In genomic region chr11:73528420-73528819, GRCh38 we compare ENCODE assay signal across 9 cellular contexts.
DNase-seq lines count a peak whose midpoint lies in the region; ATAC-seq and TF ChIP-seq lines count a peak whose summit lies in the region.
"Had no signal": no experiment of that assay in that cellular context is flagged by ENCODE, and none has a peak within 500 bp of the region (broad histone marks: within the 10 kb centered on the region; RNA-seq: fewer than 3 reads in every experiment).

No MANE protein-coding gene starts in this region.

- no peak for DNase-seq in activated naive CD8-positive, alpha-beta T cell treated with anti-CD3 and anti-CD28 coated beads, Interleukin-2, amount 10 ng/mL, durations not matched to agents 7 days and 5 days
- no peak for DNase-seq in activated naive CD8-positive, alpha-beta T cell treated with anti-CD3 and anti-CD28 coated beads, Interleukin-2, amount 50 U/mL, for 24 hours
- DNase-seq in esophagus squamous epithelium (lab: John Stamatoyannopoulos, UW), result no peak
- no peak for DNase-seq in upper lobe of left lung
- no peak for DNase-seq in islet precursor cell
- no peak for DNase-seq in Karpas-422
- no peak for DNase-seq in COLO829 (ENCODE audit: low spot score)
- DNase-seq: NCI-H1105 treated with DMSO at 0.1 percent for 48 hours had no signal

- TF ChIP-seq CTCF in esophagus squamous epithelium (IDR thresholded peaks at IDR 0.05) (no peak), upper lobe of left lung (IDR thresholded peaks at IDR 0.05) (no peak)

- ATAC-seq in activated naive CD8-positive, alpha-beta T cell treated with anti-CD3 and anti-CD28 coated beads, Interleukin-2, amount 10 ng/mL, durations not matched to agents 7 days and 5 days (ENCODE audit: low read depth), result no peak
- no peak for ATAC-seq in activated naive CD8-positive, alpha-beta T cell treated with anti-CD3 and anti-CD28 coated beads, Interleukin-2, amount 50 U/mL, for 24 hours
- peak in 1 of 2 donors; percentile 40 for ATAC-seq in upper lobe of left lung (ENCODE audit: low FRiP score in 2 of 2)

- 23 to 49% methylated on average over 4 of the region's 4 CpGs for WGBS in esophagus squamous epithelium, 2 donors
- 17 to 21% methylated on average over 4 of the region's 4 CpGs for WGBS in upper lobe of left lung, 2 donors

- H3K27ac ChIP-seq in esophagus squamous epithelium, result peak overlapping the region in 2 of 4 donors; percentile 21 to 51
- H3K27ac ChIP-seq in muscle layer of duodenum (ENCODE audit: low read length), result peak overlapping the region; percentile 74
- peak overlapping the region in 3 of 4 donors; percentile 48 to 65 (median 58) for H3K27ac ChIP-seq in upper lobe of left lung
- H3K27ac ChIP-seq in Karpas-422 (ENCODE audit: low read length), result no peak overlapping the region

- H3K4me3 ChIP-seq in esophagus squamous epithelium, result peak overlapping the region; percentile 4 to 53 (median 24)
- peak overlapping the region; percentile 39 to 56 for H3K4me3 ChIP-seq in muscle layer of duodenum (ENCODE audit: low read depth in 1 of 2, low read length in 2 of 2)
- peak overlapping the region in 3 of 4 donors; percentile 13 to 35 (median 35) for H3K4me3 ChIP-seq in upper lobe of left lung
- no peak overlapping the region for H3K4me3 ChIP-seq in Karpas-422 (ENCODE audit: low read length)

- H3K9me3 ChIP-seq in esophagus squamous epithelium (no peaks in the 10 kb centered on the region), muscle layer of duodenum (ENCODE audit: control insufficient read depth in 1 of 2, low read length in 2 of 2) (no peaks in the 10 kb centered on the region), upper lobe of left lung (no peaks in the 10 kb centered on the region), Karpas-422 (ENCODE audit: low read length) (no peaks in the 10 kb centered on the region)

- TF ChIP-seq EP300 in upper lobe of left lung (IDR thresholded peaks at IDR 0.05), result no peak

- no peaks in the 10 kb centered on the region for H3K27me3 ChIP-seq in esophagus squamous epithelium
- no peaks in the 10 kb centered on the region for H3K27me3 ChIP-seq in muscle layer of duodenum (ENCODE audit: low read depth, low read length)
- H3K27me3 ChIP-seq in upper lobe of left lung, result no peaks in the 10 kb centered on the region
- H3K27me3 ChIP-seq in Karpas-422 (ENCODE audit: low read length), result no peaks in the 10 kb centered on the region

- H3K9ac ChIP-seq in Karpas-422 (ENCODE audit: low read length), result no peak overlapping the region

- H4K20me1 ChIP-seq in Karpas-422 (ENCODE audit: insufficient read depth, low read depth, low read length), result peaks cover 46% of the 10 kb centered on the region

- H3K4me3 Mint-ChIP-seq in activated naive CD8-positive, alpha-beta T cell treated with anti-CD3 and anti-CD28 coated beads, Interleukin-2, amount 10 ng/mL, durations not matched to agents 7 days and 5 days, result peak overlapping the region; percentile 28
- no peak overlapping the region for H3K4me3 Mint-ChIP-seq in activated naive CD8-positive, alpha-beta T cell treated with anti-CD3 and anti-CD28 coated beads, Interleukin-2, amount 50 U/mL, for 24 hours

- H3K4me1 Mint-ChIP-seq in activated naive CD8-positive, alpha-beta T cell treated with anti-CD3 and anti-CD28 coated beads, Interleukin-2, amount 10 ng/mL, durations not matched to agents 7 days and 5 days, result peaks cover 32% of the 10 kb centered on the region
- peaks cover 32% of the 10 kb centered on the region for H3K4me1 Mint-ChIP-seq in activated naive CD8-positive, alpha-beta T cell treated with anti-CD3 and anti-CD28 coated beads, Interleukin-2, amount 50 U/mL, for 24 hours

- H3K36me3 ChIP-seq in esophagus squamous epithelium (no peaks in the 10 kb centered on the region), muscle layer of duodenum (ENCODE audit: control insufficient read depth in 1 of 2, insufficient read depth in 2 of 2, low read length in 2 of 2) (no peaks in the 10 kb centered on the region), upper lobe of left lung (no peaks in the 10 kb centered on the region), Karpas-422 (ENCODE audit: insufficient read depth, low read length) (no peaks in the 10 kb centered on the region)

- no peak overlapping the region for H3K27ac Mint-ChIP-seq in activated naive CD8-positive, alpha-beta T cell treated with anti-CD3 and anti-CD28 coated beads, Interleukin-2, amount 10 ng/mL, durations not matched to agents 7 days and 5 days
- H3K27ac Mint-ChIP-seq in activated naive CD8-positive, alpha-beta T cell treated with anti-CD3 and anti-CD28 coated beads, Interleukin-2, amount 50 U/mL, for 24 hours, result no peak overlapping the region

- peaks cover 4% of the 10 kb centered on the region for H3K9me3 Mint-ChIP-seq in activated naive CD8-positive, alpha-beta T cell treated with anti-CD3 and anti-CD28 coated beads, Interleukin-2, amount 10 ng/mL, durations not matched to agents 7 days and 5 days
- no peaks in the 10 kb centered on the region for H3K9me3 Mint-ChIP-seq in activated naive CD8-positive, alpha-beta T cell treated with anti-CD3 and anti-CD28 coated beads, Interleukin-2, amount 50 U/mL, for 24 hours

- peaks cover 9% of the 10 kb centered on the region for H3K36me3 Mint-ChIP-seq in activated naive CD8-positive, alpha-beta T cell treated with anti-CD3 and anti-CD28 coated beads, Interleukin-2, amount 10 ng/mL, durations not matched to agents 7 days and 5 days
- H3K36me3 Mint-ChIP-seq in activated naive CD8-positive, alpha-beta T cell treated with anti-CD3 and anti-CD28 coated beads, Interleukin-2, amount 50 U/mL, for 24 hours (ENCODE audit: low read depth), result no peaks in the 10 kb centered on the region

- intact Hi-C loops in esophagus squamous epithelium (cut with DNase I), result loop anchor here (5.0 kb wide), 1 partner anchor 34 kb away; no protein-coding TSS in a partner anchor

- H3K4me1 ChIP-seq in esophagus squamous epithelium (peaks cover 4 to 47% (median 15%) of the 10 kb centered on the region in 3 donors), muscle layer of duodenum (ENCODE audit: control insufficient read depth in 1 of 2, insufficient read depth in 2 of 2, low read length in 2 of 2) (peaks cover 0 to 22% of the 10 kb centered on the region in 2 donors), upper lobe of left lung (peaks cover 22 to 27% (median 23%) of the 10 kb centered on the region in 4 donors), Karpas-422 (ENCODE audit: low read length) (no peaks in the 10 kb centered on the region)

- no peaks in the 10 kb centered on the region for H3K9me2 ChIP-seq in Karpas-422 (replicated peaks; ENCODE audit: insufficient read depth, low read length)

- H3K79me2 ChIP-seq in Karpas-422 (ENCODE audit: low read length), result no peaks in the 10 kb centered on the region

- POLR2A ChIA-PET in activated naive CD8-positive, alpha-beta T cell treated with anti-CD3 and anti-CD28 coated beads, Interleukin-2, amount 10 ng/mL, durations not matched to agents 7 days and 5 days (lab: Charles Lee), result no interaction called here

- TF ChIP-seq POLR2A in esophagus squamous epithelium (IDR thresholded peaks at IDR 0.05), result no peak
- TF ChIP-seq POLR2A in upper lobe of left lung (IDR thresholded peaks at IDR 0.05), result no peak

- H2AFZ ChIP-seq in Karpas-422 (ENCODE audit: low read length), result no peak overlapping the region

- H3K4me2 ChIP-seq in Karpas-422 (ENCODE audit: low read depth, low read length, poor library complexity, severe bottlenecking), result no peak overlapping the region

- no peaks in the 10 kb centered on the region for H3K27me3 Mint-ChIP-seq in activated naive CD8-positive, alpha-beta T cell treated with anti-CD3 and anti-CD28 coated beads, Interleukin-2, amount 10 ng/mL, durations not matched to agents 7 days and 5 days
- H3K27me3 Mint-ChIP-seq in activated naive CD8-positive, alpha-beta T cell treated with anti-CD3 and anti-CD28 coated beads, Interleukin-2, amount 50 U/mL, for 24 hours, result no peaks in the 10 kb centered on the region
